Comparison of ENCODE assay signal across 8 cellular contexts in the genomic region with DNA sequence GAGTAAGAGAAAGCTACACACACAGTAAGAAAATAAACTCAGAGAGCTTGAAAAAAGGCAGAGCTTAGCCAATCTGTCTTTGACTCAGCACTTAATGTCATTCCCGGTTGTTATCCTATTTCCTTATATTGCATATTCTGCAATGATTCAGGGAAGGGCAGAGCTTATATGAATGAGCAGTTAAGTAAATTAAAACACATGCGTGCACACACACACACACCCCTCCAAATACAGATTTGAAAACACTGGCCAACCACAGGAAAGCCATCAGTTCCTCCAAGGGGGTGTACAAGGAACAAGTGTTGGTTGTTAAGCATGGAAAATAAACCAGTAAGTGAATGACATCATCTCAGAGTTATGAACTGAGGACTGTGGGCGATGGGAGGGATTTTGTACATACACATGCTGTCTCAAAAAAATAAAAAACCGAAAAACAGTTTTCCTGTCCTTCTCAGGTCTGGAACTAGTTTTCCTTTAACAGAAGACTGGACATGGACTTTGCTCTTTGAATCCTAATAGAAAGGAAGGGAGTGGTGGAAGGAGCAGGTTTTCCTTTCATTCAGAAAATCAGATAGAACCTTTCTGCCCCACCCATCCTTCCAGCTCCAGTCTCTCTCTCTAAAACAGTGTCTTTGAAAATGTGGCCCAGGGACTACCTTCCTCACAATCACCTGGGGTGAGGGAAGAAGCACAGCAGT. TPM values are rescaled to one million over a fixed set of nuclear protein-coding genes. Genes with fewer than 3 reads are reported as not detected.
DNase-seq lines count a peak whose midpoint lies in the region; TF ChIP-seq lines count a peak whose summit lies in the region.

No MANE protein-coding gene starts in this region.

- intact Hi-C loops in ovary (cut with DNase I), result no loop called here

- H3K9ac ChIP-seq in iPS-20b (ENCODE audit: low read depth, low read length), result peak overlapping the region; percentile 85; the same call in 1 of the 2 replicates

- peak; percentile 82 for DNase-seq in AG08396 (ENCODE audit: low spot score)
- no peak for DNase-seq in activated gamma-delta T cell (lab: John Stamatoyannopoulos, UW)
- DNase-seq in central memory CD4-positive, alpha-beta T cell, result no peak
- no peak for DNase-seq in stimulated activated CD4-positive, alpha-beta T cell treated with anti-CD3 and anti-CD28 coated beads, Interleukin-2, amount 100 ng/mL, for 24 hours
- DNase-seq in ovary, result no peak

- peaks cover 5% of the 10 kb centered on the region; the same call in 1 of the 2 replicates for H3K27me3 ChIP-seq in iPS-20b (ENCODE audit: insufficient read depth, low read length)
- H3K27me3 ChIP-seq in ovary, result no peaks in the 10 kb centered on the region

- H3K9me3 ChIP-seq in HEK293 (ENCODE audit: control insufficient read depth, insufficient read depth, low read depth, low read length) (no peaks in the 10 kb centered on the region), iPS-20b (ENCODE audit: insufficient read depth, low read depth, low read length) (no peaks in the 10 kb centered on the region), ovary (no peaks in the 10 kb centered on the region)

- H3K4me3 ChIP-seq in HEK293 (ENCODE audit: low read depth, low read length) (peak overlapping the region; percentile 98), iPS-20b (ENCODE audit: low read length) (peak overlapping the region; percentile 90), ovary (no peak overlapping the region)

- H3K36me3 ChIP-seq in HEK293 (ENCODE audit: control insufficient read depth in 2 of 2, insufficient read depth in 1 of 2, low read length in 2 of 2) (peaks cover 23 to 30% of the 10 kb centered on the region in 2 experiments), iPS-20b (ENCODE audit: insufficient read depth, low read depth, low read length) (peaks cover 20% of the 10 kb centered on the region), ovary (no peaks in the 10 kb centered on the region)

- 17 to 19% (median 17%) methylated on average over 4 of the region's 4 CpGs for WGBS in ovary, 3 donors

- H3K4me1 ChIP-seq in HEK293 (ENCODE audit: control insufficient read depth, insufficient read depth, low read length) (no peaks in the 10 kb centered on the region; the same call in 1 of the 2 replicates), iPS-20b (ENCODE audit: insufficient read depth, low read length) (peaks cover 6% of the 10 kb centered on the region), ovary (ENCODE audit: insufficient read depth) (peaks cover 2% of the 10 kb centered on the region)

- H3K27ac ChIP-seq in HEK293 (ENCODE audit: extremely low read depth, low read depth, low read length) (peak overlapping the region; percentile 35), VCaP (peak overlapping the region; percentile 20; the same call in 1 of the 2 replicates), iPS-20b (ENCODE audit: low read length) (no peak overlapping the region), ovary (no peak overlapping the region)

- TF ChIP-seq CTCF in HEK293 (tag by site-specific recombination; IDR thresholded peaks at IDR 0.05) (no peak), VCaP (conservative IDR thresholded peaks at IDR 0.05) (no peak), ovary (IDR thresholded peaks at IDR 0.05) (no peak)

- no peak for TF ChIP-seq POLR2A in ovary (IDR thresholded peaks at IDR 0.05)

- TF ChIP-seq EP300 in ovary (IDR thresholded peaks at IDR 0.05), result no peak

- POLR2A ChIA-PET in HEK293 (lab: Yijun Ruan, JAX), result interaction anchor here (0.9 to 1.7 kb wide), 2 partner anchors 8 to 21 kb away, joined by 3 to 9 read pairs; a partner anchor contains a TSS

- CTCF ChIA-PET in HEK293 (lab: Yijun Ruan, JAX), result interaction anchor here (0.5 to 1.8 kb wide), 9 partner anchors 8 to 252 kb away, joined by 3 to 9 read pairs (median 4); no protein-coding TSS in a partner anchor

TF ChIP-seq in HEK293, 187 proteins besides CTCF, POLR2A, EP300 and RAD21 (continues in another document):
- peak; percentile 64 for TF ChIP-seq ZFHX2 (tag by site-specific recombination; conservative IDR thresholded peaks at IDR 0.05)
- TF ChIP-seq KLF8 (tag by site-specific recombination; IDR thresholded peaks at IDR 0.05), result 0 out of 2 replicates have a peak, but pooled peaks have one; percentile 23
- no peak for TF ChIP-seq SALL2 (tag by site-specific recombination; IDR thresholded peaks at IDR 0.05; ENCODE audit: borderline replicate concordance)
- TF ChIP-seq OVOL3 (tag by site-specific recombination; IDR thresholded peaks at IDR 0.05), result no peak
- TF ChIP-seq MZF1 (tag by site-specific recombination; IDR thresholded peaks at IDR 0.05; ENCODE audit: borderline replicate concordance), result no peak
- no peak for TF ChIP-seq ZNF174 (tag by site-specific recombination; IDR thresholded peaks at IDR 0.05)
- no peak for TF ChIP-seq ZNF266 (tag by site-specific recombination; IDR thresholded peaks at IDR 0.05; ENCODE audit: low read depth)
- 0 out of 2 replicates have a peak, but pooled peaks have one; percentile 14 for TF ChIP-seq ZNF501 (tag by site-specific recombination; IDR thresholded peaks at IDR 0.05)
- TF ChIP-seq, protein P1, sequence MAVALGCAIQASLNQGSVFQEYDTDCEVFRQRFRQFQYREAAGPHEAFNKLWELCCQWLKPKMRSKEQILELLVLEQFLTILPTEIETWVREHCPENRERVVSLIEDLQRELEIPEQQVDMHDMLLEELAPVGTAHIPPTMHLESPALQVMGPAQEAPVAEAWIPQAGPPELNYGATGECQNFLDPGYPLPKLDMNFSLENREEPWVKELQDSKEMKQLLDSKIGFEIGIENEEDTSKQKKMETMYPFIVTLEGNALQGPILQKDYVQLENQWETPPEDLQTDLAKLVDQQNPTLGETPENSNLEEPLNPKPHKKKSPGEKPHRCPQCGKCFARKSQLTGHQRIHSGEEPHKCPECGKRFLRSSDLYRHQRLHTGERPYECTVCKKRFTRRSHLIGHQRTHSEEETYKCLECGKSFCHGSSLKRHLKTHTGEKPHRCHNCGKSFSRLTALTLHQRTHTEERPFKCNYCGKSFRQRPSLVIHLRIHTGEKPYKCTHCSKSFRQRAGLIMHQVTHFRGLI (tag by site-specific recombination; IDR thresholded peaks at IDR 0.05), result no peak; the same call in 1 of the 2 replicates
- TF ChIP-seq, protein P2, sequence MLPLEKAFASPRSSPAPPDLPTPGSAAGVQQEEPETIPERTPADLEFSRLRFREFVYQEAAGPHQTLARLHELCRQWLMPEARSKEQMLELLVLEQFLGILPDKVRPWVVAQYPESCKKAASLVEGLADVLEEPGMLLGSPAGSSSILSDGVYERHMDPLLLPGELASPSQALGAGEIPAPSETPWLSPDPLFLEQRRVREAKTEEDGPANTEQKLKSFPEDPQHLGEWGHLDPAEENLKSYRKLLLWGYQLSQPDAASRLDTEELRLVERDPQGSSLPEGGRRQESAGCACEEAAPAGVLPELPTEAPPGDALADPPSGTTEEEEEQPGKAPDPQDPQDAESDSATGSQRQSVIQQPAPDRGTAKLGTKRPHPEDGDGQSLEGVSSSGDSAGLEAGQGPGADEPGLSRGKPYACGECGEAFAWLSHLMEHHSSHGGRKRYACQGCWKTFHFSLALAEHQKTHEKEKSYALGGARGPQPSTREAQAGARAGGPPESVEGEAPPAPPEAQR (tag by site-specific recombination; IDR thresholded peaks at IDR 0.05), result no peak
- TF ChIP-seq ZNF626 (tag by site-specific recombination; IDR thresholded peaks at IDR 0.05), result no peak
- TF ChIP-seq, protein P3, sequence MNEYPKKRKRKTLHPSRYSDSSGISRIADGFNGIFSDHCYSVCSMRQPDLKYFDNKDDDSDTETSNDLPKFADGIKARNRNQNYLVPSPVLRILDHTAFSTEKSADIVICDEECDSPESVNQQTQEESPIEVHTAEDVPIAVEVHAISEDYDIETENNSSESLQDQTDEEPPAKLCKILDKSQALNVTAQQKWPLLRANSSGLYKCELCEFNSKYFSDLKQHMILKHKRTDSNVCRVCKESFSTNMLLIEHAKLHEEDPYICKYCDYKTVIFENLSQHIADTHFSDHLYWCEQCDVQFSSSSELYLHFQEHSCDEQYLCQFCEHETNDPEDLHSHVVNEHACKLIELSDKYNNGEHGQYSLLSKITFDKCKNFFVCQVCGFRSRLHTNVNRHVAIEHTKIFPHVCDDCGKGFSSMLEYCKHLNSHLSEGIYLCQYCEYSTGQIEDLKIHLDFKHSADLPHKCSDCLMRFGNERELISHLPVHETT (tag by site-specific recombination; IDR thresholded peaks at IDR 0.05), result no peak
- TF ChIP-seq ZNF175 (tag by site-specific recombination; IDR thresholded peaks at IDR 0.05), result no peak
- no peak for TF ChIP-seq KLF7 (tag by site-specific recombination; IDR thresholded peaks at IDR 0.05; ENCODE audit: borderline replicate concordance)
- no peak; the same call in 1 of the 2 replicates for TF ChIP-seq KLF16 (tag by site-specific recombination; IDR thresholded peaks at IDR 0.05)
- 0 out of 2 replicates have a peak, but pooled peaks have one; percentile 36 for TF ChIP-seq ZNF660 (tag by site-specific recombination; IDR thresholded peaks at IDR 0.05)
- TF ChIP-seq ZBTB17 (tag by site-specific recombination; IDR thresholded peaks at IDR 0.05), result peak; percentile 35; the same call in 1 of the 2 replicates
- TF ChIP-seq ZNF140 (tag by site-specific recombination; IDR thresholded peaks at IDR 0.05), result no peak
- no peak for TF ChIP-seq ZNF292 (tag by site-specific recombination; IDR thresholded peaks at IDR 0.05; ENCODE audit: borderline replicate concordance, low read depth)
- peak; percentile 49; the same call in 1 of the 2 replicates for TF ChIP-seq EGR2 (tag by site-specific recombination; IDR thresholded peaks at IDR 0.05; ENCODE audit: low read depth)
- no peak for TF ChIP-seq ZNF37A (tag by site-specific recombination; IDR thresholded peaks at IDR 0.05)

RNA-seq across cellular contexts. Expression of a gene that starts 1.0 kb away (rescaled TPM):
- 1 to 10 TPM in 1 of 7 donors, under 1 TPM in 5, not detected in 1; 0.05 to 1.2 (median 0.30) TPM for total RNA-seq in ovary
- polyA plus RNA-seq in ovary, result under 1 TPM; 0.18 to 0.60 TPM

RNA-seq across cellular contexts. Expression of a gene that starts 8.1 kb away (rescaled TPM):
- total RNA-seq in ovary, result under 1 TPM in 1 of 7 donors, not detected in 6; 0.15 TPM
- under 1 TPM in 1 of 2 donors, not detected in 1; 0.12 TPM for polyA plus RNA-seq in ovary

RNA-seq across cellular contexts. Expression of a gene that starts 20.2 kb away (rescaled TPM):
- total RNA-seq in ovary, result 10 to 100 TPM; 43.5 to 85.4 (median 65.4) TPM
- 10 to 100 TPM; 57.8 to 75.0 TPM for polyA plus RNA-seq in ovary

RNA-seq across cellular contexts. Expression of a gene that starts 29.9 kb away (rescaled TPM):
- total RNA-seq in ovary, result 10 to 100 TPM; 11.1 to 45.1 (median 22.8) TPM
- polyA plus RNA-seq in ovary, result 10 to 100 TPM; 10.0 to 22.0 TPM

RNA-seq across cellular contexts. Expression of a gene that starts 47.8 kb away (rescaled TPM):
- total RNA-seq in ovary, result 1 to 10 TPM in 5 of 7 donors, under 1 TPM in 2; 0.30 to 1.9 (median 1.2) TPM
- 1 to 10 TPM in 1 of 2 donors, not detected in 1; 1.1 TPM for polyA plus RNA-seq in ovary

Comparison
In these comparisons a context has a peak if more than half of its experiments do, and no peak if none do; other contexts are left out.
1. H3K27ac ChIP-seq: peak in HEK293 (single experiment) and VCaP (single experiment); none in iPS-20b (single experiment) and ovary (0 of 2).